12 cellular contexts compared by ENCODE assay signal in the genomic region with DNA sequence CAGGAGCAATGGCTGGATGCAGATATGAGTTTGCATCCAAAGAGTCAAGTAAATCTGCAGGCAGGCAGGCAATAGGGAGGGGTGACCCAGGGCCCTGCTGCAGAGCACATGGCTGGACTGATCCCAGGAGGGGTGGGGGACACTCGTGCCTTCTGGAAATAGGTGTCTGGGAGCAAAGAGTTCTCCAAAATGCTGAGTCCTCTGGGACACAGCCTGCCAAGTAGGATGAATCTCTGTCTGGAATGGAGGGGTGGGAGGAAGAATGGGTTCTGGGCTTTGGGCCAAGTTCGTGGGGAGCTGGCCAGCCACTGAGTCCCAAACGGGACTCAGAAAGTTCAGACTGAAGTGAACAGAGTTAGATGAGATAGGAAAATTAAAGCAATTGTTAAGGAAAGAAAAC.
DNase-seq lines count a peak whose midpoint lies in the region; ATAC-seq, FAIRE-seq and TF ChIP-seq lines count a peak whose summit lies in the region.
"Had no signal": no experiment of that assay in that cellular context is flagged by ENCODE, and none has a peak within 500 bp of the region (broad histone marks: within the 10 kb centered on the region; RNA-seq: fewer than 3 reads in every experiment).

No MANE protein-coding gene starts in this region.

- no peaks in the 10 kb centered on the region for H3K9me1 ChIP-seq in endothelial cell of umbilical vein (replicated peaks; ENCODE audit: control insufficient read depth, extremely low read depth, insufficient read depth, low read length)

- H3K79me2 ChIP-seq in endothelial cell of umbilical vein (ENCODE audit: control insufficient read depth, insufficient read depth, low read length) (no peaks in the 10 kb centered on the region), PC-9 (ENCODE audit: low read depth) (no peaks in the 10 kb centered on the region)

- H3K4me3 ChIP-seq in A673 (ENCODE audit: low read depth, low read length, poor library complexity, severe bottlenecking), result no peak overlapping the region
- H3K4me3 ChIP-seq in endothelial cell of umbilical vein (replicated peaks in 1 of 3; ENCODE audit: insufficient read depth in 1 of 3, low read depth in 1 of 3, low read length in 3 of 3), result no peak overlapping the region
- no peak overlapping the region for H3K4me3 ChIP-seq in PC-9

- intact Hi-C loops in A673 (cut with micrococcal nuclease; ENCODE audit: unreplicated experiment), result no loop called here
- intact Hi-C loops in endothelial cell of umbilical vein (cut with micrococcal nuclease), result no loop called here
- intact Hi-C loops in PC-9 (cut with micrococcal nuclease; ENCODE audit: unreplicated experiment), result no loop called here

- no peak overlapping the region for H3K9ac ChIP-seq in endothelial cell of umbilical vein (replicated peaks; ENCODE audit: extremely low read depth, insufficient read depth, low read length)

- H3K27me3 ChIP-seq in A673 (replicated peaks; ENCODE audit: insufficient read depth, low read depth, low read length, poor library complexity) (no peaks in the 10 kb centered on the region), endothelial cell of umbilical vein (ENCODE audit: control insufficient read depth in 2 of 2, insufficient read depth in 2 of 2, low read length in 2 of 2) (no peaks in the 10 kb centered on the region), PC-9 (ENCODE audit: insufficient read depth, low read depth) (no peaks in the 10 kb centered on the region; the same call in 1 of the 2 replicates)

- H3K36me3 ChIP-seq in A673 (ENCODE audit: insufficient read depth, low read length, poor library complexity, severe bottlenecking) (no peaks in the 10 kb centered on the region), endothelial cell of umbilical vein (ENCODE audit: control insufficient read depth in 2 of 2, extremely low read depth in 1 of 2, insufficient read depth in 2 of 2, low read length in 2 of 2) (no peaks in the 10 kb centered on the region), PC-9 (ENCODE audit: low read depth) (no peaks in the 10 kb centered on the region)

- H4K20me1 ChIP-seq in endothelial cell of umbilical vein (replicated peaks; ENCODE audit: control insufficient read depth, extremely low read depth, insufficient read depth, low read length), result no peaks in the 10 kb centered on the region
- H4K20me1 ChIP-seq in PC-9 (ENCODE audit: insufficient read depth), result no peaks in the 10 kb centered on the region

- POLR2A ChIA-PET in A673 (lab: Charles Lee; ENCODE audit: low non-redundant PET), result no interaction called here
- POLR2A ChIA-PET in endothelial cell of umbilical vein (lab: Charles Lee), result no interaction called here
- POLR2A ChIA-PET in PC-9 (lab: Charles Lee; ENCODE audit: unreplicated experiment), result no interaction called here

- H3K27ac ChIP-seq in A673 (ENCODE audit: low read depth, low read length, poor library complexity, severe bottlenecking), result no peak overlapping the region
- H3K27ac ChIP-seq in endothelial cell of umbilical vein (ENCODE audit: insufficient read depth, low read depth, low read length), result no peak overlapping the region
- H3K27ac ChIP-seq in PC-9, result no peak overlapping the region

- H3K9me3 ChIP-seq in A673 (ENCODE audit: low read depth, low read length, poor library complexity, severe bottlenecking), result no peaks in the 10 kb centered on the region
- no peaks in the 10 kb centered on the region for H3K9me3 ChIP-seq in endothelial cell of umbilical vein (replicated peaks; ENCODE audit: control insufficient read depth, insufficient read depth, low read length)
- no peaks in the 10 kb centered on the region for H3K9me3 ChIP-seq in PC-9 (ENCODE audit: insufficient read depth, low read depth)

- no peak for TF ChIP-seq POLR2A in endothelial cell of umbilical vein (IDR thresholded peaks at IDR 0.05; ENCODE audit: low read depth, low read length)

- TF ChIP-seq CTCF in A673 (conservative IDR thresholded peaks at IDR 0.05; ENCODE audit: low read depth, low read length) (no peak), endothelial cell of umbilical vein (IDR thresholded peaks at IDR 0.05; ENCODE audit: extremely low read depth in 1 of 2, insufficient read depth in 1 of 2, low read depth in 1 of 2, low read length in 2 of 2) (no peak), mesothelial cell of epicardium (IDR thresholded peaks at IDR 0.05; ENCODE audit: unreplicated experiment) (no peak), PC-9 (conservative IDR thresholded peaks at IDR 0.05) (no peak)

- peaks cover 4% of the 10 kb centered on the region for H3K9me3 Mint-ChIP-seq in mesothelial cell of epicardium
- H3K9me3 Mint-ChIP-seq: activated naive CD4-positive, alpha-beta T cell treated with anti-CD3 and anti-CD28 coated beads for 36 hours; naive thymus-derived CD4-positive, alpha-beta T cell; WTC11 had no signal

- H3F3A ChIP-seq in PC-9 (ENCODE audit: insufficient read depth, low read depth), result no peaks in the 10 kb centered on the region

- DNase-seq in A673 (ENCODE audit: low spot score), result peak; percentile 18
- DNase-seq in M059J (ENCODE audit: low read depth), result peak; percentile 70
- DNase-seq in endothelial cell of umbilical vein (ENCODE audit: low read depth, low spot score), result peak; percentile 32
- peak; percentile 42 to 73 for DNase-seq in mesothelial cell of epicardium (ENCODE audit: low spot score in 2 of 2, unreplicated experiment in 2 of 2)
- DNase-seq in PC-9, result no peak
- no peak for DNase-seq in COLO829 (ENCODE audit: low spot score)
- DNase-seq: activated naive CD4-positive, alpha-beta T cell treated with anti-CD3 and anti-CD28 coated beads for 36 hours; naive thymus-derived CD4-positive, alpha-beta T cell had no signal

- no TSS peak for BruUV-seq in A673 (replicated peaks; lab: Mats Ljungman, UMichigan)
- no TSS peak for BruUV-seq in endothelial cell of umbilical vein (replicated peaks; lab: Mats Ljungman, UMichigan)
- no TSS peak for BruUV-seq in PC-9 (replicated peaks; lab: Mats Ljungman, UMichigan)

- H3K27me3 Mint-ChIP-seq in mesothelial cell of epicardium (ENCODE audit: low read depth), result peaks cover 8% of the 10 kb centered on the region

- H3K4me3 Mint-ChIP-seq in mesothelial cell of epicardium, result no peak overlapping the region
- H3K4me3 Mint-ChIP-seq: activated naive CD4-positive, alpha-beta T cell treated with anti-CD3 and anti-CD28 coated beads for 36 hours; naive thymus-derived CD4-positive, alpha-beta T cell; WTC11 had no signal

- no peak overlapping the region for H3K27ac Mint-ChIP-seq in mesothelial cell of epicardium
- H3K27ac Mint-ChIP-seq: activated naive CD4-positive, alpha-beta T cell treated with anti-CD3 and anti-CD28 coated beads for 36 hours; naive thymus-derived CD4-positive, alpha-beta T cell; WTC11 had no signal

- CTCF ChIA-PET in A673 (lab: Charles Lee) (no interaction called here), endothelial cell of umbilical vein (lab: Charles Lee) (interaction anchor here (1.0 to 1.1 kb wide), 3 partner anchors 42 to 301 kb away, joined by 3 to 4 read pairs (median 3); no protein-coding TSS in a partner anchor), PC-9 (lab: Charles Lee) (no interaction called here)

- no peaks in the 10 kb centered on the region for H3K9me2 ChIP-seq in PC-9 (ENCODE audit: insufficient read depth)

- H3K4me2 ChIP-seq in endothelial cell of umbilical vein (ENCODE audit: insufficient read depth, low read length) (no peak overlapping the region), PC-9 (no peak overlapping the region)

- dilution Hi-C loops in endothelial cell of umbilical vein (cut with MboI; ENCODE audit: extremely low pct_ligation_motif_present, low sequenced_read_pairs), result no loop called here

- H3K4me1 Mint-ChIP-seq in mesothelial cell of epicardium, result peaks cover 21% of the 10 kb centered on the region

- H3K36me3 Mint-ChIP-seq in mesothelial cell of epicardium, result no peaks in the 10 kb centered on the region
- H3K36me3 Mint-ChIP-seq: naive thymus-derived CD4-positive, alpha-beta T cell; WTC11 had no signal

- H3K4me1 ChIP-seq in A673 (ENCODE audit: insufficient read depth, low read length, poor library complexity, severe bottlenecking) (no peaks in the 10 kb centered on the region), endothelial cell of umbilical vein (ENCODE audit: control insufficient read depth, extremely low read depth, insufficient read depth, low read length) (peaks cover 16% of the 10 kb centered on the region), PC-9 (replicated peaks; ENCODE audit: insufficient read depth) (peaks cover 18% of the 10 kb centered on the region; the same call in 1 of the 2 replicates)

- ATAC-seq in HG03045 (IDR thresholded peaks at IDR 0.05; ENCODE audit: unreplicated experiment), result no peak
- ATAC-seq in GM21367 (IDR thresholded peaks at IDR 0.05; ENCODE audit: unreplicated experiment), result no peak
- ATAC-seq: naive thymus-derived CD4-positive, alpha-beta T cell; WTC11 had no signal

- FAIRE-seq in endothelial cell of umbilical vein (lab: Jason Lieb, UNC), result no peak
- FAIRE-seq: GM12891 had no signal

- H2AFZ ChIP-seq in endothelial cell of umbilical vein (ENCODE audit: low read depth, low read length) (no peak overlapping the region), PC-9 (no peak overlapping the region)

TF ChIP-seq in endothelial cell of umbilical vein, 7 proteins besides CTCF, POLR2A, EP300 and RAD21:
- TF ChIP-seq POLR2AphosphoS5 (IDR thresholded peaks at IDR 0.05; ENCODE audit: insufficient read depth, low read depth, low read length) (no peak), JUN (IDR thresholded peaks at IDR 0.05; ENCODE audit: borderline replicate concordance, insufficient read depth, insufficient read length, low read depth) (no peak), GATA2 (IDR thresholded peaks at IDR 0.05; ENCODE audit: insufficient read depth, insufficient read length, low read depth, low read length) (no peak), EZH2 (IDR thresholded peaks at IDR 0.05; ENCODE audit: borderline replicate concordance, low read depth, low read length, severe bottlenecking) (no peak), FOS (IDR thresholded peaks at IDR 0.05; ENCODE audit: borderline replicate concordance, insufficient read depth, low read length) (no peak), MYC (IDR thresholded peaks at IDR 0.05; ENCODE audit: low read depth, low read length) (no peak)
- TF ChIP-seq, protein P1, sequence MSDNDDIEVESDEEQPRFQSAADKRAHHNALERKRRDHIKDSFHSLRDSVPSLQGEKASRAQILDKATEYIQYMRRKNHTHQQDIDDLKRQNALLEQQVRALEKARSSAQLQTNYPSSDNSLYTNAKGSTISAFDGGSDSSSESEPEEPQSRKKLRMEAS (IDR thresholded peaks at IDR 0.05; ENCODE audit: insufficient read depth, insufficient read length), result no peak

Comparison
In these comparisons a context has a peak if more than half of its experiments do, and no peak if none do; other contexts are left out.
1. DNase-seq: peak in A673 (single experiment), M059J (single experiment), endothelial cell of umbilical vein (single experiment) and mesothelial cell of epicardium (2 of 2); none in PC-9 (0 of 2) and COLO829 (single experiment).